11 cellular contexts compared by ENCODE assay signal in genomic region chr7:100966542-100967291, GRCh38. TPM values are rescaled to one million over a fixed set of nuclear protein-coding genes. Genes with fewer than 3 reads are reported as not detected.
A peak's percentile ranks its signal among the peaks of the same experiment; 100 is the strongest.
DNase-seq lines count a peak whose midpoint lies in the region; ATAC-seq and TF ChIP-seq lines count a peak whose summit lies in the region.
"Had no signal": no experiment of that assay in that cellular context is flagged by ENCODE, and none has a peak within 500 bp of the region (broad histone marks: within the 10 kb centered on the region; RNA-seq: fewer than 3 reads in every experiment).

No MANE protein-coding gene starts in this region.

- no peak for ATAC-seq in CD4-positive, alpha-beta T cell (ENCODE audit: poor library complexity)
- peak; percentile 2 to 9 for ATAC-seq in naive thymus-derived CD8-positive, alpha-beta T cell

- H3K27ac Mint-ChIP-seq in CD4-positive, alpha-beta T cell = no peak overlapping the region
- no peak overlapping the region for H3K27ac Mint-ChIP-seq in chondrocyte (ENCODE audit: unreplicated experiment)
- H3K27ac Mint-ChIP-seq in naive thymus-derived CD8-positive, alpha-beta T cell = peak overlapping the region in 1 of 10 donors; percentile 3

- peaks cover 22% of the 10 kb centered on the region for H3K4me1 Mint-ChIP-seq in CD4-positive, alpha-beta T cell (ENCODE audit: low read depth)
- peaks cover 6% of the 10 kb centered on the region for H3K4me1 Mint-ChIP-seq in chondrocyte (ENCODE audit: low read depth)
- H3K4me1 Mint-ChIP-seq in naive thymus-derived CD8-positive, alpha-beta T cell = peaks cover 16 to 25% (median 23%) of the 10 kb centered on the region in 4 donors

- POLR2A ChIA-PET in CD4-positive, alpha-beta T cell (lab: Charles Lee) = no interaction called here
- POLR2A ChIA-PET in naive thymus-derived CD8-positive, alpha-beta T cell (lab: Charles Lee) = no interaction called here

- H3K27me3 ChIP-seq in CD4-positive, alpha-beta T cell (ENCODE audit: control insufficient read depth, insufficient read depth, low read length) = peaks cover 49% of the 10 kb centered on the region
- peaks cover 37% of the 10 kb centered on the region for H3K27me3 ChIP-seq in HUES64 (ENCODE audit: insufficient read depth, low read length)

- peak overlapping the region; percentile 54 for H3K4me3 ChIP-seq in HUES64 (ENCODE audit: low read length)

- no peak for TF ChIP-seq CTCF in CD4-positive, alpha-beta T cell (IDR thresholded peaks at IDR 0.05)
- TF ChIP-seq CTCF in chondrocyte (IDR thresholded peaks at IDR 0.05) = peak; percentile 16

- no peaks in the 10 kb centered on the region for H3K9me3 ChIP-seq in CD4-positive, alpha-beta T cell (ENCODE audit: control insufficient read depth, low read length)
- no peaks in the 10 kb centered on the region for H3K9me3 ChIP-seq in HUES64 (ENCODE audit: insufficient read depth, low read depth, low read length)

- DNase-seq in CD4-positive, alpha-beta T cell = no peak
- DNase-seq in chondrocyte (ENCODE audit: low spot score) = no peak
- DNase-seq in naive thymus-derived CD8-positive, alpha-beta T cell = peak in 1 of 10 donors; percentile 6
- no peak for DNase-seq in NCI-H82 treated with DMSO at 0.1 percent for 48 hours (lab: John Stamatoyannopoulos, UW; ENCODE audit: unreplicated experiment)
- DNase-seq in GM03348 (ENCODE audit: low spot score) = no peak
- DNase-seq in NOMO-1 treated with DMSO at 0.1 percent for 48 hours (lab: John Stamatoyannopoulos, UW; ENCODE audit: unreplicated experiment) = no peak
- DNase-seq in cerebellar nuclear complex (lab: John Stamatoyannopoulos, UW) = no peak
- DNase-seq: NCI-H1092 had no signal

- WGBS in HUES64 = 11% methylated on average over 40 of the region's 40 CpGs

- CTCF ChIA-PET in CD4-positive, alpha-beta T cell (lab: Charles Lee) = interaction anchor here (0.7 kb wide), 1 partner anchor 9 kb away, joined by 3 read pairs; no protein-coding TSS in a partner anchor

- H3K9me3 Mint-ChIP-seq in CD4-positive, alpha-beta T cell = no peaks in the 10 kb centered on the region
- no peaks in the 10 kb centered on the region for H3K9me3 Mint-ChIP-seq in chondrocyte (ENCODE audit: low read depth)
- H3K9me3 Mint-ChIP-seq in naive thymus-derived CD8-positive, alpha-beta T cell = no peaks in the 10 kb centered on the region

- no peaks in the 10 kb centered on the region for H3K36me3 ChIP-seq in HUES64 (ENCODE audit: insufficient read depth, low read length)

- H3K4me1 ChIP-seq in HUES64 (ENCODE audit: insufficient read depth, low read length) = peaks cover 16% of the 10 kb centered on the region

- H3K9ac ChIP-seq in HUES64 (ENCODE audit: low read depth, low read length) = no peak overlapping the region

- H3K27me3 Mint-ChIP-seq in CD4-positive, alpha-beta T cell = peaks cover 71% of the 10 kb centered on the region
- peaks cover 71% of the 10 kb centered on the region for H3K27me3 Mint-ChIP-seq in chondrocyte (ENCODE audit: low read depth)
- H3K27me3 Mint-ChIP-seq in naive thymus-derived CD8-positive, alpha-beta T cell = peaks cover 32 to 73% (median 61%) of the 10 kb centered on the region in 5 donors

- intact Hi-C loops in CD4-positive, alpha-beta T cell (cut with DNase I, micrococcal nuclease) = loop anchor here (1.0 to 2.0 kb wide), 2 partner anchors 64 to 93 kb away; no protein-coding TSS in a partner anchor

- H3K4me3 Mint-ChIP-seq in CD4-positive, alpha-beta T cell = peak overlapping the region; percentile 52
- no peak overlapping the region for H3K4me3 Mint-ChIP-seq in chondrocyte (ENCODE audit: unreplicated experiment)
- H3K4me3 Mint-ChIP-seq in naive thymus-derived CD8-positive, alpha-beta T cell = peak overlapping the region; percentile 59 to 78 (median 68)

- H3K36me3 Mint-ChIP-seq in CD4-positive, alpha-beta T cell (ENCODE audit: low read depth) = no peaks in the 10 kb centered on the region
- H3K36me3 Mint-ChIP-seq in chondrocyte (ENCODE audit: low read depth) = no peaks in the 10 kb centered on the region
- H3K36me3 Mint-ChIP-seq in naive thymus-derived CD8-positive, alpha-beta T cell = peaks cover 0 to 2% (median 0%) of the 10 kb centered on the region in 3 donors

- no peak overlapping the region for H3K27ac ChIP-seq in CD4-positive, alpha-beta T cell (ENCODE audit: low read depth, low read length)
- H3K27ac ChIP-seq in HUES64 (ENCODE audit: low read depth, low read length) = no peak overlapping the region
- H3K27ac ChIP-seq: epithelial cell of prostate had no signal

RNA-seq across cellular contexts. Expression of gene MUC12, which starts 2.6 kb away (rescaled TPM):
- total RNA-seq in CD4-positive, alpha-beta T cell = under 1 TPM; 0.39 to 0.60 TPM
- polyA plus RNA-seq in HUES64 (2013, experiment 1 of 2) = 6.7 TPM
- 9.8 TPM for polyA plus RNA-seq in HUES64 (2013, experiment 2 of 2)
- not detected in 3 replicates for total RNA-seq in chondrocyte
- not detected for total RNA-seq in naive thymus-derived CD8-positive, alpha-beta T cell
- polyA plus RNA-seq in naive thymus-derived CD8-positive, alpha-beta T cell = under 1 TPM in 1 of 3 donors, not detected in 2; 0.42 TPM

RNA-seq across cellular contexts. Expression of gene MUC3A, which starts 17.4 kb away (rescaled TPM):
- total RNA-seq in CD4-positive, alpha-beta T cell = not detected
- polyA plus RNA-seq in HUES64 (2013, experiment 1 of 2) = 21.9 TPM
- 30.2 TPM for polyA plus RNA-seq in HUES64 (2013, experiment 2 of 2)
- not detected in 3 replicates for total RNA-seq in chondrocyte
- total RNA-seq in naive thymus-derived CD8-positive, alpha-beta T cell = not detected
- not detected for polyA plus RNA-seq in naive thymus-derived CD8-positive, alpha-beta T cell
- total RNA-seq: Daoy had no signal

RNA-seq across cellular contexts. Expression of gene MUC17, which starts 53.2 kb away (rescaled TPM):
- total RNA-seq in CD4-positive, alpha-beta T cell = not detected
- polyA plus RNA-seq in HUES64 (2013, experiment 1 of 2) = not detected
- not detected for polyA plus RNA-seq in HUES64 (2013, experiment 2 of 2)
- total RNA-seq in chondrocyte = not detected in 3 replicates
- not detected for total RNA-seq in naive thymus-derived CD8-positive, alpha-beta T cell
- polyA plus RNA-seq in naive thymus-derived CD8-positive, alpha-beta T cell = not detected
- total RNA-seq: Daoy had no signal
